In the genomic region with DNA sequence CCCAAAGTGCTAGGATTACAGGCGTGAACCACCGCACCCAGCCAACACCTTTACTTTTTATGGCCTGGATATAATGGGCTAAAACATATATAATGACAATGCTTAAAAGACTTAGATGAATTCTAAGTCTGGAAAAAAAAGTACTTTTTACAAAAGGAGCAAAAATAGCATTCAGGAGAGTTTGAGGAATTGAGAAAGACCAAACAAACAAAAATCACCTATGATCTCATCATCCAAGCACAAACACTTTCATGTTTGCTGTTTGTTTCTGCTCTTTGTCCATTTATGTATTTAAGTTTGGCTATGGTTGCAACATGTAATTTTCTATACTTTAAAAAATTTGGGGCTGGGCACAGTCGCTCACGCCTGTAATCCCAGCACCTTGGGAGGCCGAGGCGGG, we compare ENCODE assay signal across 36 cellular contexts.
"Had no signal": no experiment of that assay in that cellular context is flagged by ENCODE, and none has a peak within 500 bp of the region (broad histone marks: within the 10 kb centered on the region; RNA-seq: fewer than 3 reads in every experiment).

No MANE protein-coding gene starts in this region.

- H3K9me3 ChIP-seq: ascending aorta, breast epithelium had no signal

- ATAC-seq: activated CD4-positive, alpha-beta T cell treated with anti-CD3 and anti-CD28 coated beads for 36 hours; activated CD4-positive, CD25-positive, alpha-beta regulatory T cell treated with anti-CD3 and anti-CD28 coated beads, Interleukin-2, amount 50 U/mL, for 24 hours; activated CD8-positive, alpha-beta memory T cell treated with anti-CD3 and anti-CD28 coated beads, Interleukin-2, amount 10 ng/mL, durations not matched to agents 7 days and 5 days; activated CD8-positive, alpha-beta T cell treated with anti-CD3 and anti-CD28 coated beads, Interleukin-2, amount 10 ng/mL, durations not matched to agents 7 days and 5 days; activated naive CD8-positive, alpha-beta T cell treated with anti-CD3 and anti-CD28 coated beads, Interleukin-2, amount 50 U/mL, for 24 hours had no signal

- H3K36me3 ChIP-seq: ascending aorta, breast epithelium had no signal

- H3K27me3 Mint-ChIP-seq: activated CD4-positive, alpha-beta memory T cell treated with anti-CD3 and anti-CD28 coated beads, Interleukin-2, amount 10 ng/mL, durations not matched to agents 7 days and 5 days; activated CD4-positive, alpha-beta T cell treated with anti-CD3 and anti-CD28 coated beads for 36 hours; activated CD4-positive, alpha-beta T cell treated with anti-CD3 and anti-CD28 coated beads, Interleukin-2, amount 10 ng/mL, durations not matched to agents 7 days and 5 days; activated CD8-positive, alpha-beta memory T cell treated with anti-CD3 and anti-CD28 coated beads, Interleukin-2, amount 10 ng/mL, durations not matched to agents 7 days and 5 days; activated naive CD4-positive, alpha-beta T cell treated with anti-CD3 and anti-CD28 coated beads, Interleukin-2, amount 10 ng/mL, durations not matched to agents 7 days and 5 days; activated naive CD4-positive, alpha-beta T cell treated with anti-CD3 and anti-CD28 coated beads, Interleukin-2, amount 50 U/mL, for 24 hours; activated naive CD8-positive, alpha-beta T cell; activated naive CD8-positive, alpha-beta T cell treated with anti-CD3 and anti-CD28 coated beads, Interleukin-2, amount 10 ng/mL, durations not matched to agents 7 days and 5 days; activated naive CD8-positive, alpha-beta T cell treated with anti-CD3 and anti-CD28 coated beads, Interleukin-2, amount 50 U/mL, for 24 hours; activated T-cell treated with anti-CD3 and anti-CD28 coated beads, Interleukin-2, amount 50 U/mL, for 24 hours; brain had no signal

- H3K4me3 ChIP-seq: ascending aorta, breast epithelium had no signal

- H3K4me3 Mint-ChIP-seq: activated CD4-positive, alpha-beta memory T cell treated with anti-CD3 and anti-CD28 coated beads, Interleukin-2, amount 10 ng/mL, durations not matched to agents 7 days and 5 days; activated CD4-positive, alpha-beta T cell treated with anti-CD3 and anti-CD28 coated beads for 36 hours; activated CD4-positive, alpha-beta T cell treated with anti-CD3 and anti-CD28 coated beads, Interleukin-2, amount 10 ng/mL, durations not matched to agents 7 days and 5 days; activated CD8-positive, alpha-beta memory T cell treated with anti-CD3 and anti-CD28 coated beads, Interleukin-2, amount 10 ng/mL, durations not matched to agents 7 days and 5 days; activated CD8-positive, alpha-beta T cell treated with anti-CD3 and anti-CD28 coated beads, Interleukin-2, amount 10 ng/mL, durations not matched to agents 7 days and 5 days; activated naive CD4-positive, alpha-beta T cell treated with anti-CD3 and anti-CD28 coated beads, Interleukin-2, amount 10 ng/mL, durations not matched to agents 7 days and 5 days; activated naive CD4-positive, alpha-beta T cell treated with anti-CD3 and anti-CD28 coated beads, Interleukin-2, amount 50 U/mL, for 24 hours; activated naive CD8-positive, alpha-beta T cell; activated naive CD8-positive, alpha-beta T cell treated with anti-CD3 and anti-CD28 coated beads, Interleukin-2, amount 10 ng/mL, durations not matched to agents 7 days and 5 days; activated naive CD8-positive, alpha-beta T cell treated with anti-CD3 and anti-CD28 coated beads, Interleukin-2, amount 50 U/mL, for 24 hours; activated T-cell treated with anti-CD3 and anti-CD28 coated beads, Interleukin-2, amount 50 U/mL, for 24 hours; brain; T-helper 1 cell treated with Interleukin-12 subunit alpha and Interleukin-12 subunit beta and Interleukin-4 antibody, amounts not matched to agents 30 μg/mL and 1 μg/mL, for 36 hours; T-helper 2 cell treated with Interferon-gamma antibody and Interleukin-4, amounts not matched to agents 5 μg/mL and 100 μg/mL, for 36 hours had no signal

- DNase-seq: activated CD4-positive, alpha-beta memory T cell treated with anti-CD3 and anti-CD28 coated beads, Interleukin-2, amount 10 ng/mL, durations not matched to agents 7 days and 5 days; activated CD4-positive, alpha-beta T cell treated with anti-CD3 and anti-CD28 coated beads for 1 hour; activated CD4-positive, alpha-beta T cell treated with anti-CD3 and anti-CD28 coated beads for 36 hours; activated CD4-positive, alpha-beta T cell treated with anti-CD3 and anti-CD28 coated beads for 48 hours; activated CD4-positive, alpha-beta T cell treated with anti-CD3 and anti-CD28 coated beads, Interleukin-2, amount 10 ng/mL, durations not matched to agents 7 days and 5 days; activated CD4-positive, alpha-beta T cell treated with anti-CD3 and anti-CD28 coated beads, Interleukin-2, amount 50 U/mL, for 48 hours; activated CD4-positive, CD25-positive, alpha-beta regulatory T cell; activated CD8-positive, alpha-beta memory T cell treated with anti-CD3 and anti-CD28 coated beads for 24 hours; activated CD8-positive, alpha-beta memory T cell treated with anti-CD3 and anti-CD28 coated beads, Interleukin-2, amount 10 ng/mL, durations not matched to agents 7 days and 5 days; activated CD8-positive, alpha-beta memory T cell treated with anti-CD3 and anti-CD28 coated beads, Interleukin-2, amount 50 U/mL, for 48 hours; activated CD8-positive, alpha-beta T cell treated with anti-CD3 and anti-CD28 coated beads, Interleukin-2, amount 10 ng/mL, durations not matched to agents 7 days and 5 days; activated effector memory CD4-positive, alpha-beta T cell treated with Interleukin-2 at 50 U/mL for 16 hours; activated gamma-delta T cell; activated naive CD4-positive, alpha-beta T cell treated with anti-CD3 and anti-CD28 coated beads, Interleukin-2, amount 10 ng/mL, durations not matched to agents 7 days and 5 days; activated naive CD4-positive, alpha-beta T cell treated with Interleukin-2 at 50 U/mL for 16 hours; activated naive CD8-positive, alpha-beta T cell treated with anti-CD3 and anti-CD28 coated beads, Interleukin-2, amount 10 ng/mL, durations not matched to agents 7 days and 5 days; activated naive CD8-positive, alpha-beta T cell treated with anti-CD3 and anti-CD28 coated beads, Interleukin-2, amount 50 U/mL, for 24 hours; activated T-cell treated with anti-CD3 and anti-CD28 coated beads, Interleukin-2, amount 50 U/mL, for 24 hours; activated T-cell treated with anti-CD3 and anti-CD28 coated beads, Interleukin-2, amount 50 U/mL, for 48 hours; amygdala; anterior cingulate cortex; central memory CD4-positive, alpha-beta T cell; T-helper 1 cell; T-helper 2 cell; T-helper 9 cell had no signal

- H3K27ac Mint-ChIP-seq: activated CD4-positive, alpha-beta memory T cell treated with anti-CD3 and anti-CD28 coated beads, Interleukin-2, amount 10 ng/mL, durations not matched to agents 7 days and 5 days; activated CD4-positive, alpha-beta T cell treated with anti-CD3 and anti-CD28 coated beads for 36 hours; activated CD4-positive, alpha-beta T cell treated with anti-CD3 and anti-CD28 coated beads, Interleukin-2, amount 10 ng/mL, durations not matched to agents 7 days and 5 days; activated CD8-positive, alpha-beta memory T cell treated with anti-CD3 and anti-CD28 coated beads, Interleukin-2, amount 10 ng/mL, durations not matched to agents 7 days and 5 days; activated CD8-positive, alpha-beta T cell treated with anti-CD3 and anti-CD28 coated beads, Interleukin-2, amount 10 ng/mL, durations not matched to agents 7 days and 5 days; activated naive CD4-positive, alpha-beta T cell treated with anti-CD3 and anti-CD28 coated beads, Interleukin-2, amount 10 ng/mL, durations not matched to agents 7 days and 5 days; activated naive CD4-positive, alpha-beta T cell treated with anti-CD3 and anti-CD28 coated beads, Interleukin-2, amount 50 U/mL, for 24 hours; activated naive CD8-positive, alpha-beta T cell; activated naive CD8-positive, alpha-beta T cell treated with anti-CD3 and anti-CD28 coated beads, Interleukin-2, amount 10 ng/mL, durations not matched to agents 7 days and 5 days; activated naive CD8-positive, alpha-beta T cell treated with anti-CD3 and anti-CD28 coated beads, Interleukin-2, amount 50 U/mL, for 24 hours; activated T-cell treated with anti-CD3 and anti-CD28 coated beads, Interleukin-2, amount 50 U/mL, for 24 hours; activated T-helper 2 cell treated with anti-CD3 and anti-CD28 coated beads, Interferon-gamma antibody, Interleukin-2, Interleukin-4, amounts not matched to agents 10 μg/mL and 5 μg/mL and 100 μg/mL, durations not matched to agents 14 hours and 24 hours and 36 hours; brain; T-helper 1 cell treated with Interleukin-12 subunit alpha and Interleukin-12 subunit beta and Interleukin-4 antibody, amounts not matched to agents 30 μg/mL and 1 μg/mL, for 36 hours; T-helper 2 cell treated with Interferon-gamma antibody and Interleukin-4, amounts not matched to agents 5 μg/mL and 100 μg/mL, for 36 hours had no signal

- H3K36me3 Mint-ChIP-seq: activated naive CD4-positive, alpha-beta T cell treated with anti-CD3 and anti-CD28 coated beads, Interleukin-2, amount 50 U/mL, for 24 hours had no signal

- H3K27ac ChIP-seq: ascending aorta, breast epithelium, VCaP had no signal

- H3K9me3 Mint-ChIP-seq: activated naive CD4-positive, alpha-beta T cell treated with anti-CD3 and anti-CD28 coated beads, Interleukin-2, amount 50 U/mL, for 24 hours; activated naive CD8-positive, alpha-beta T cell treated with anti-CD3 and anti-CD28 coated beads, Interleukin-2, amount 50 U/mL, for 24 hours; activated T-cell treated with anti-CD3 and anti-CD28 coated beads, Interleukin-2, amount 50 U/mL, for 24 hours had no signal

- H3K4me1 ChIP-seq: ascending aorta, breast epithelium had no signal

- H3K27me3 ChIP-seq: ascending aorta, breast epithelium had no signal

- FAIRE-seq: TTC549 had no signal
